Comparison of ENCODE assay signal across 8 cellular contexts in the genomic region with DNA sequence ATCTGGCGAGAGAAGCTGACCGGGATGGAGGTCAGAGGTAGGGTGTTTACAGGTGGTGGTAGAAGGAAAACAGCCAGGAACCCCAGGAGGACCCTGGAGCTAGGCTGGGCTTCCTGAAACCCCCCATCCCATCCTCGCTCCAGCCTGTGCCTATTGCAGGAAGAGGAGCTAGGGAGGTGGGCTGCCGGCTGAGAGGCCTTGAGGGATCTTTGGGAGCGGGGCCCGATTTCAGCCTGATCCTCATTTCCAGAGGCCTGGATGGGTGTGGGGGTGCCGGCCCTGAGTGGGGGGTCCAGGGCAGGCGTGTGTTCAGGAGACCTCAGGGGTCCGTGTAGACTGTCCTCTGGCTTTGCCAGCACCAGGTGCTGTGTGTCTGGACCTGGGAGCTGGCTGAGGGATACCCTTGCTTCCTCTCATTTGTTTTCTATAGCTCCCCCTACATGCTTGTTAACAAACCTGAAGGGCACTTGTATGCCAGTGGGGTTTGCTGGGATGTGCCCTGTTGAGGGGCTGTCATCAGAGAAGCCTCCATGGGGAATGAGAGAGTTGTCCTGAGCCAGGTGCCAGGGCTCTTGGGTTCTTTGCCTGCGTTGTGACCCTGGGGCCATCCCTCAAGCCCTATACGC. TPM values are rescaled to one million over a fixed set of nuclear protein-coding genes. Genes with fewer than 3 reads are reported as not detected.
A peak's percentile ranks its signal among the peaks of the same experiment; 100 is the strongest.
DNase-seq lines count a peak whose midpoint lies in the region; ATAC-seq and TF ChIP-seq lines count a peak whose summit lies in the region.

No MANE protein-coding gene starts in this region.

- CTCF ChIA-PET in SK-N-SH (lab: Yijun Ruan, JAX): interaction anchor here (1.0 to 3.3 kb wide), 3 partner anchors 10 to 26 kb away, joined by 4 to 35 read pairs (median 5); no protein-coding TSS in a partner anchor

- no peak for TF ChIP-seq EP300 in SK-N-SH (IDR thresholded peaks at IDR 0.05; ENCODE audit: borderline replicate concordance in 1 of 2, low read depth in 1 of 2, low read length in 1 of 2)

- no peaks in the 10 kb centered on the region for H3F3A ChIP-seq in SK-N-SH (replicated peaks; ENCODE audit: insufficient read depth)

- H3K4me3 ChIP-seq in SK-N-SH (ENCODE audit: low read depth in 2 of 2, low read length in 1 of 2) (peak overlapping the region in 1 of 2 experiments; percentile 44; a peak in 2 of 4 replicates), iPS-11a (ENCODE audit: low read depth, low read length) (peak overlapping the region; percentile 81)

- no peak overlapping the region for H3K27ac Mint-ChIP-seq in stimulated activated memory B cell treated with anti-CD40 and anti-IgM and Interleukin-4, amounts not matched to agents 10 μg/mL and 1 μg/mL and 100 μg/mL, for 72 hours

- H3K4me2 ChIP-seq in SK-N-SH: peak overlapping the region; percentile 67

- H3K9me3 ChIP-seq in SK-N-SH: no peaks in the 10 kb centered on the region

- H3K4me1 ChIP-seq in SK-N-SH (ENCODE audit: control insufficient read depth in 1 of 2, insufficient read depth in 2 of 2, low read depth in 1 of 2, low read length in 1 of 2): peaks cover 0 to 12% of the 10 kb centered on the region in 2 experiments; a peak in 1 of 4 replicates

- no peak for TF ChIP-seq RAD21 in SK-N-SH (IDR thresholded peaks at IDR 0.05; ENCODE audit: low read length)

- H3K27me3 Mint-ChIP-seq in activated T-cell treated with anti-CD3 and anti-CD28 coated beads, Interleukin-2, amount 50 U/mL, for 4 hours (ENCODE audit: low read depth): peaks cover 52% of the 10 kb centered on the region
- peaks cover 86% of the 10 kb centered on the region for H3K27me3 Mint-ChIP-seq in stimulated activated memory B cell treated with anti-CD40 and anti-IgM and Interleukin-4, amounts not matched to agents 10 μg/mL and 1 μg/mL and 100 μg/mL, for 72 hours

- H3K4me3 Mint-ChIP-seq in activated T-cell treated with anti-CD3 and anti-CD28 coated beads, Interleukin-2, amount 50 U/mL, for 4 hours: peak overlapping the region; percentile 59
- H3K4me3 Mint-ChIP-seq in stimulated activated memory B cell treated with anti-CD40 and anti-IgM and Interleukin-4, amounts not matched to agents 10 μg/mL and 1 μg/mL and 100 μg/mL, for 72 hours: peak overlapping the region; percentile 20

- H3K9me2 ChIP-seq in SK-N-SH: no peaks in the 10 kb centered on the region

- H3K27ac ChIP-seq in SK-N-SH (ENCODE audit: low read depth in 2 of 2, low read length in 1 of 2): no peak overlapping the region

- H3K9me3 Mint-ChIP-seq in activated T-cell treated with anti-CD3 and anti-CD28 coated beads, Interleukin-2, amount 50 U/mL, for 4 hours: no peaks in the 10 kb centered on the region
- no peaks in the 10 kb centered on the region for H3K9me3 Mint-ChIP-seq in stimulated activated memory B cell treated with anti-CD40 and anti-IgM and Interleukin-4, amounts not matched to agents 10 μg/mL and 1 μg/mL and 100 μg/mL, for 72 hours

- no peak for DNase-seq in activated T-cell treated with anti-CD3 and anti-CD28 coated beads, Interleukin-2, amount 50 U/mL, for 4 hours
- DNase-seq in activated T-cell treated with anti-CD3 and anti-CD28 coated beads, Interleukin-2, amount 50 U/mL, for 1 hour: no peak
- DNase-seq in SK-N-SH (no peak), NCI-H774 (lab: John Stamatoyannopoulos, UW) (no peak), COLO668 (lab: John Stamatoyannopoulos, UW; ENCODE audit: unreplicated experiment) (no peak), AML-193 (lab: John Stamatoyannopoulos, UW) (no peak)

- H3K36me3 ChIP-seq in SK-N-SH (replicated peaks in 1 of 2; ENCODE audit: control insufficient read depth in 1 of 2, insufficient read depth in 2 of 2, low read length in 1 of 2): no peaks in the 10 kb centered on the region

- POLR2A ChIA-PET in SK-N-SH (lab: Yijun Ruan, JAX): no interaction called here

- peaks cover 10% of the 10 kb centered on the region for H3K4me1 Mint-ChIP-seq in activated T-cell treated with anti-CD3 and anti-CD28 coated beads, Interleukin-2, amount 50 U/mL, for 4 hours (ENCODE audit: low read depth)
- H3K4me1 Mint-ChIP-seq in stimulated activated memory B cell treated with anti-CD40 and anti-IgM and Interleukin-4, amounts not matched to agents 10 μg/mL and 1 μg/mL and 100 μg/mL, for 72 hours: peaks cover 8% of the 10 kb centered on the region

- H3K36me3 Mint-ChIP-seq in activated T-cell treated with anti-CD3 and anti-CD28 coated beads, Interleukin-2, amount 50 U/mL, for 4 hours (ENCODE audit: insufficient read depth): no peaks in the 10 kb centered on the region
- no peaks in the 10 kb centered on the region for H3K36me3 Mint-ChIP-seq in stimulated activated memory B cell treated with anti-CD40 and anti-IgM and Interleukin-4, amounts not matched to agents 10 μg/mL and 1 μg/mL and 100 μg/mL, for 72 hours

- no peak overlapping the region for H2AFZ ChIP-seq in SK-N-SH (ENCODE audit: low read depth)

- no peak overlapping the region for H3K9ac ChIP-seq in SK-N-SH

- TF ChIP-seq CTCF in SK-N-SH (IDR thresholded peaks at IDR 0.05): no peak

- H4K20me1 ChIP-seq in SK-N-SH (ENCODE audit: insufficient read depth): no peaks in the 10 kb centered on the region

- no peaks in the 10 kb centered on the region for H3K79me2 ChIP-seq in SK-N-SH (ENCODE audit: insufficient read depth)

- ATAC-seq in activated T-cell treated with anti-CD3 and anti-CD28 coated beads, Interleukin-2, amount 50 U/mL, for 4 hours: no peak
- ATAC-seq in stimulated activated memory B cell treated with anti-CD40 and anti-IgM and Interleukin-4, amounts not matched to agents 10 μg/mL and 1 μg/mL and 100 μg/mL, for 72 hours: no peak

- peaks cover 13% of the 10 kb centered on the region; the same call in 1 of the 2 replicates for H3K27me3 ChIP-seq in SK-N-SH (ENCODE audit: insufficient read depth)

- WGBS in SK-N-SH (ENCODE audit: low lambda C conversion rate): 45% methylated on average over 5 of the region's 11 CpGs

TF ChIP-seq in SK-N-SH, 30 proteins besides CTCF, POLR2A, EP300 and RAD21 (continues in another document):
- TF ChIP-seq GABPA (IDR thresholded peaks at IDR 0.05; ENCODE audit: low read depth) (no peak), ELF1 (IDR thresholded peaks at IDR 0.05) (no peak), MXI1 (IDR thresholded peaks at IDR 0.05; ENCODE audit: low read depth, low read length) (no peak), YY1 (IDR thresholded peaks at IDR 0.05; ENCODE audit: low read depth) (no peak)
- TF ChIP-seq, protein P1, sequence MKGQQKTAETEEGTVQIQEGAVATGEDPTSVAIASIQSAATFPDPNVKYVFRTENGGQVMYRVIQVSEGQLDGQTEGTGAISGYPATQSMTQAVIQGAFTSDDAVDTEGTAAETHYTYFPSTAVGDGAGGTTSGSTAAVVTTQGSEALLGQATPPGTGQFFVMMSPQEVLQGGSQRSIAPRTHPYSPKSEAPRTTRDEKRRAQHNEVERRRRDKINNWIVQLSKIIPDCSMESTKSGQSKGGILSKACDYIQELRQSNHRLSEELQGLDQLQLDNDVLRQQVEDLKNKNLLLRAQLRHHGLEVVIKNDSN (IDR thresholded peaks at IDR 0.05; ENCODE audit: borderline replicate concordance, low read depth): no peak
- TF ChIP-seq, protein P2, sequence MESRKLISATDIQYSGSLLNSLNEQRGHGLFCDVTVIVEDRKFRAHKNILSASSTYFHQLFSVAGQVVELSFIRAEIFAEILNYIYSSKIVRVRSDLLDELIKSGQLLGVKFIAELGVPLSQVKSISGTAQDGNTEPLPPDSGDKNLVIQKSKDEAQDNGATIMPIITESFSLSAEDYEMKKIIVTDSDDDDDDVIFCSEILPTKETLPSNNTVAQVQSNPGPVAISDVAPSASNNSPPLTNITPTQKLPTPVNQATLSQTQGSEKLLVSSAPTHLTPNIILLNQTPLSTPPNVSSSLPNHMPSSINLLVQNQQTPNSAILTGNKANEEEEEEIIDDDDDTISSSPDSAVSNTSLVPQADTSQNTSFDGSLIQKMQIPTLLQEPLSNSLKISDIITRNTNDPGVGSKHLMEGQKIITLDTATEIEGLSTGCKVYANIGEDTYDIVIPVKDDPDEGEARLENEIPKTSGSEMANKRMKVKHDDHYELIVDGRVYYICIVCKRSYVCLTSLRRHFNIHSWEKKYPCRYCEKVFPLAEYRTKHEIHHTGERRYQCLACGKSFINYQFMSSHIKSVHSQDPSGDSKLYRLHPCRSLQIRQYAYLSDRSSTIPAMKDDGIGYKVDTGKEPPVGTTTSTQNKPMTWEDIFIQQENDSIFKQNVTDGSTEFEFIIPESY (IDR thresholded peaks at IDR 0.05; ENCODE audit: borderline replicate concordance, low read depth): no peak
- TF ChIP-seq, protein P3, sequence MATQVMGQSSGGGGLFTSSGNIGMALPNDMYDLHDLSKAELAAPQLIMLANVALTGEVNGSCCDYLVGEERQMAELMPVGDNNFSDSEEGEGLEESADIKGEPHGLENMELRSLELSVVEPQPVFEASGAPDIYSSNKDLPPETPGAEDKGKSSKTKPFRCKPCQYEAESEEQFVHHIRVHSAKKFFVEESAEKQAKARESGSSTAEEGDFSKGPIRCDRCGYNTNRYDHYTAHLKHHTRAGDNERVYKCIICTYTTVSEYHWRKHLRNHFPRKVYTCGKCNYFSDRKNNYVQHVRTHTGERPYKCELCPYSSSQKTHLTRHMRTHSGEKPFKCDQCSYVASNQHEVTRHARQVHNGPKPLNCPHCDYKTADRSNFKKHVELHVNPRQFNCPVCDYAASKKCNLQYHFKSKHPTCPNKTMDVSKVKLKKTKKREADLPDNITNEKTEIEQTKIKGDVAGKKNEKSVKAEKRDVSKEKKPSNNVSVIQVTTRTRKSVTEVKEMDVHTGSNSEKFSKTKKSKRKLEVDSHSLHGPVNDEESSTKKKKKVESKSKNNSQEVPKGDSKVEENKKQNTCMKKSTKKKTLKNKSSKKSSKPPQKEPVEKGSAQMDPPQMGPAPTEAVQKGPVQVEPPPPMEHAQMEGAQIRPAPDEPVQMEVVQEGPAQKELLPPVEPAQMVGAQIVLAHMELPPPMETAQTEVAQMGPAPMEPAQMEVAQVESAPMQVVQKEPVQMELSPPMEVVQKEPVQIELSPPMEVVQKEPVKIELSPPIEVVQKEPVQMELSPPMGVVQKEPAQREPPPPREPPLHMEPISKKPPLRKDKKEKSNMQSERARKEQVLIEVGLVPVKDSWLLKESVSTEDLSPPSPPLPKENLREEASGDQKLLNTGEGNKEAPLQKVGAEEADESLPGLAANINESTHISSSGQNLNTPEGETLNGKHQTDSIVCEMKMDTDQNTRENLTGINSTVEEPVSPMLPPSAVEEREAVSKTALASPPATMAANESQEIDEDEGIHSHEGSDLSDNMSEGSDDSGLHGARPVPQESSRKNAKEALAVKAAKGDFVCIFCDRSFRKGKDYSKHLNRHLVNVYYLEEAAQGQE (IDR thresholded peaks at IDR 0.05; ENCODE audit: low read depth, low read length): no peak

RNA-seq across cellular contexts. Expression of a gene that starts 18.9 kb away (rescaled TPM):
- total RNA-seq in activated T-cell treated with anti-CD3 and anti-CD28 coated beads, Interleukin-2, amount 50 U/mL, for 4 hours: 1 to 10 TPM in 2 of 3 donors, under 1 TPM in 1; 0.29 to 1.6 (median 1.2) TPM
- polyA plus RNA-seq in SK-N-SH (2012; rRNA removed): 21.0 and 22.0 TPM in 2 replicates
- 12.1 and 15.6 TPM in 2 replicates for polyA plus RNA-seq in SK-N-SH (2012; cell fraction: cytosol; rRNA removed)
- polyA plus RNA-seq in SK-N-SH (2012; cell fraction: nucleus; rRNA removed): 85.5 and 88.3 TPM in 2 replicates

RNA-seq across cellular contexts. Expression of a gene that starts 27.9 kb away (rescaled TPM):
- under 1 TPM in 1 of 3 donors, not detected in 2; 0.16 TPM for total RNA-seq in activated T-cell treated with anti-CD3 and anti-CD28 coated beads, Interleukin-2, amount 50 U/mL, for 4 hours
- polyA plus RNA-seq in SK-N-SH (2012; rRNA removed): 0.07 and 0.13 TPM in 2 replicates
- polyA plus RNA-seq in SK-N-SH (2012; cell fraction: cytosol; rRNA removed): 0.13 and 0.22 TPM in 2 replicates
- polyA plus RNA-seq in SK-N-SH (2012; cell fraction: nucleus; rRNA removed): 0.30 and 0.35 TPM in 2 replicates
